8 cellular contexts compared by ENCODE assay signal in genomic region chr16:78100162-78100467, GRCh38. TPM values are rescaled to one million over a fixed set of nuclear protein-coding genes. Genes with fewer than 3 reads are reported as not detected.
A peak's percentile ranks its signal among the peaks of the same experiment; 100 is the strongest.
DNase-seq lines count a peak whose midpoint lies in the region; ATAC-seq and TF ChIP-seq lines count a peak whose summit lies in the region.

No MANE protein-coding gene starts in this region.

- no peaks in the 10 kb centered on the region for H3K9me3 Mint-ChIP-seq in activated naive CD8-positive, alpha-beta T cell (ENCODE audit: low read depth)

- H3K27me3 Mint-ChIP-seq in activated naive CD8-positive, alpha-beta T cell, result peaks cover 1% of the 10 kb centered on the region

- H3K4me1 ChIP-seq in cardiac muscle cell (ENCODE audit: low read depth), result no peaks in the 10 kb centered on the region
- H3K4me1 ChIP-seq in upper lobe of left lung, result peaks cover 5 to 13% (median 11%) of the 10 kb centered on the region in 4 donors

- H3K27me3 ChIP-seq in cardiac muscle cell (no peaks in the 10 kb centered on the region), upper lobe of left lung (no peaks in the 10 kb centered on the region)

- peak overlapping the region; percentile 89 for H3K4me3 Mint-ChIP-seq in activated naive CD8-positive, alpha-beta T cell

- H3K4me3 ChIP-seq in cardiac muscle cell, result peak overlapping the region; percentile 78
- peak overlapping the region; percentile 93 for H3K4me3 ChIP-seq in lower leg skin (ENCODE audit: low read depth, poor library complexity, severe bottlenecking)
- peak overlapping the region; percentile 81 to 98 (median 88) for H3K4me3 ChIP-seq in upper lobe of left lung

- TF ChIP-seq EP300 in upper lobe of left lung (IDR thresholded peaks at IDR 0.05), result no peak

- H3K36me3 ChIP-seq in cardiac muscle cell (no peaks in the 10 kb centered on the region), upper lobe of left lung (no peaks in the 10 kb centered on the region)

- H3K27ac Mint-ChIP-seq in activated naive CD8-positive, alpha-beta T cell, result peak overlapping the region; percentile 95

- WGBS in lower leg skin, 2 donors, result 22 to 31% methylated on average over 6 of the region's 6 CpGs
- 19% methylated on average over 6 of the region's 6 CpGs for WGBS in upper lobe of left lung, 2 donors

- ATAC-seq in left ventricle myocardium superior, result no peak
- ATAC-seq in upper lobe of left lung (ENCODE audit: low FRiP score in 2 of 2), result no peak
- ATAC-seq in GM21447 (IDR thresholded peaks at IDR 0.05; ENCODE audit: unreplicated experiment), result no peak

- intact Hi-C loops in left ventricle myocardium superior (cut with micrococcal nuclease) (no loop called here), lower leg skin (cut with DNase I; ENCODE audit: low total_unique reads) (no loop called here)

- TF ChIP-seq CTCF in cardiac muscle cell (IDR thresholded peaks at IDR 0.05; ENCODE audit: low read depth, low read length) (no peak), lower leg skin (IDR thresholded peaks at IDR 0.05) (no peak), upper lobe of left lung (IDR thresholded peaks at IDR 0.05) (no peak)

- no peak overlapping the region for H3K27ac ChIP-seq in cardiac muscle cell
- peak overlapping the region; percentile 80 to 94 (median 90) for H3K27ac ChIP-seq in upper lobe of left lung

- H3K9me3 ChIP-seq in cardiac muscle cell (ENCODE audit: low read depth) (no peaks in the 10 kb centered on the region), upper lobe of left lung (no peaks in the 10 kb centered on the region)

- H3K36me3 Mint-ChIP-seq in activated naive CD8-positive, alpha-beta T cell, result no peaks in the 10 kb centered on the region

- DNase-seq in cardiac muscle cell (ENCODE audit: low read depth in 1 of 2, low spot score in 1 of 2) (no peak), left ventricle myocardium superior (no peak), lower leg skin (ENCODE audit: low spot score in 2 of 2) (no peak), upper lobe of left lung (no peak), NCI-H2081 (lab: John Stamatoyannopoulos, UW) (no peak), iPS-NIHi7 (ENCODE audit: extremely low spot score) (no peak)

- TF ChIP-seq POLR2A in lower leg skin (IDR thresholded peaks at IDR 0.05) (no peak), upper lobe of left lung (IDR thresholded peaks at IDR 0.05) (no peak)

- H3K4me1 Mint-ChIP-seq in activated naive CD8-positive, alpha-beta T cell (ENCODE audit: low read depth), result peaks cover 23% of the 10 kb centered on the region

RNA-seq across cellular contexts. Expression of gene WWOX, which starts 0.7 kb away (rescaled TPM):
- 57.2 and 123 TPM in 2 replicates for total RNA-seq in cardiac muscle cell
- polyA plus RNA-seq in cardiac muscle cell, result 22.1 and 28.9 TPM in 2 replicates
- total RNA-seq in left ventricle myocardium superior, result 12.8 TPM
- total RNA-seq in lower leg skin, result 10 to 100 TPM; 21.0 to 82.7 (median 36.1) TPM
- total RNA-seq in upper lobe of left lung, result 100 to 1,000 TPM in 1 of 6 donors, 10 to 100 TPM in 5; 18.7 to 167 (median 31.0) TPM
